Comparison of ENCODE assay signal across 29 cellular contexts in the genomic region with DNA sequence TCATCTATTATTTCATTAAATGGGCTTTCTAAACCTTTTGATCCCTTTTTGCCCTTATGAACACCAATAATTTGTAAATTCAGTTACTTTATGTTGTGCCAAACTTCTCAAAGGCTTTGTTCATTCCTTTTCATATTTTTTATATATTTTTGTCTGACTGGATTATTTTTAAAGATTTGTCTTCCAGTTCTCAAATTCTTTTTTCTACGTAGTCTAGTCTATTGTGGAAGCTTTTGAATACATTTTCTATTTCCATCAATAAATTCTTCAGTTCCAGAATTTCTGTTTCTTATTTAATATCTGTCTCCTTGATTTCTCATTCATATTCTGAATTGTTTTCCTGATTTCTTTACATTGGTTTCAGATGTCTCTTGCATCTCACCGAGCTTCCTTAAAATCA.
"Had no signal": no experiment of that assay in that cellular context is flagged by ENCODE, and none has a peak within 500 bp of the region (broad histone marks: within the 10 kb centered on the region; RNA-seq: fewer than 3 reads in every experiment).

No MANE protein-coding gene starts in this region.

- DNase-seq: stimulated activated CD4-positive, alpha-beta T cell treated with anti-CD3 and anti-CD28 coated beads, Interleukin-2, amount 100 ng/mL, for 48 hours; stimulated activated CD4-positive, alpha-beta T cell treated with anti-CD3 and anti-CD28 coated beads, Interleukin-4, amount 100 ng/mL, for 1 hour; stimulated activated CD4-positive, alpha-beta T cell treated with anti-CD3 and anti-CD28 coated beads, Interleukin-4, amount 100 ng/mL, for 24 hours; stimulated activated CD4-positive, alpha-beta T cell treated with anti-CD3 and anti-CD28 coated beads, Interleukin-4, amount 100 ng/mL, for 4 hours; stimulated activated CD8-positive, alpha-beta memory T cell treated with anti-CD3 and anti-CD28 coated beads, Interleukin-4, amount 100 ng/mL, for 48 hours; stimulated activated naive B cell treated with anti-CD40 and anti-IgM and Interleukin-4, amounts not matched to agents 10 μg/mL and 1 μg/mL and 100 μg/mL, for 72 hours; stimulated activated naive CD4-positive, alpha-beta T cell; stimulated activated naive CD4-positive, alpha-beta T cell treated with Interleukin-2 at 50 U/mL for 16 hours; stimulated activated naive CD8-positive, alpha-beta T cell treated with anti-CD3 and anti-CD28 coated beads, Interleukin-15, amount 100 ng/mL, for 72 hours; stimulated activated naive CD8-positive, alpha-beta T cell treated with anti-CD3 and anti-CD28 coated beads, Interleukin-15, Interleukin-2, amounts not matched to agents 100 U/mL and 50 U/mL, for 24 hours; stomach; substantia nigra; testis; thyroid gland; tibial artery; transverse colon; trophoblast cell; upper lobe of left lung; upper lobe of right lung; uterus had no signal

- ATAC-seq: stimulated activated effector memory CD8-positive, alpha-beta T cell treated with anti-CD3 and anti-CD28 coated beads, Interleukin-12 subunit alpha, Interleukin-12 subunit beta, amount 100 ng/mL, for 72 hours; stimulated activated memory B cell treated with anti-CD40 and anti-IgM and Interleukin-4, amounts not matched to agents 10 μg/mL and 1 μg/mL and 100 μg/mL, for 72 hours; stimulated activated naive B cell treated with anti-CD40 and anti-IgM and Interleukin-4, amounts not matched to agents 10 μg/mL and 1 μg/mL and 100 μg/mL, for 72 hours; stimulated activated naive CD8-positive, alpha-beta T cell treated with anti-CD3 and anti-CD28 coated beads, Interleukin-15, amount 100 ng/mL, for 72 hours; stimulated activated naive CD8-positive, alpha-beta T cell treated with anti-CD3 and anti-CD28 coated beads, Interleukin-15, Interleukin-2, amounts not matched to agents 100 U/mL and 50 U/mL, for 24 hours; upper lobe of right lung had no signal

- H3K4me3 ChIP-seq: stomach, suprapubic skin, testis, thoracic aorta, thyroid gland, tibial artery, tibial nerve, transverse colon, upper lobe of left lung, upper lobe of right lung, uterus, vagina had no signal

- H3K27me3 ChIP-seq: stomach, suprapubic skin, testis, thyroid gland, tibial artery, tibial nerve, transverse colon, upper lobe of left lung, upper lobe of right lung, uterus, vagina had no signal

- FAIRE-seq: urothelium cell line had no signal

- H3K27ac Mint-ChIP-seq: stimulated activated effector memory CD8-positive, alpha-beta T cell treated with anti-CD3 and anti-CD28 coated beads, Interleukin-12 subunit alpha, Interleukin-12 subunit beta, amount 100 ng/mL, for 72 hours; stimulated activated memory B cell treated with anti-CD40 and anti-IgM and Interleukin-4, amounts not matched to agents 10 μg/mL and 1 μg/mL and 100 μg/mL, for 72 hours; stimulated activated naive B cell treated with anti-CD40 and anti-IgM and Interleukin-4, amounts not matched to agents 10 μg/mL and 1 μg/mL and 100 μg/mL, for 72 hours; stimulated activated naive CD8-positive, alpha-beta T cell treated with anti-CD3 and anti-CD28 coated beads, Interleukin-15, amount 100 ng/mL, for 72 hours; stimulated activated naive CD8-positive, alpha-beta T cell treated with anti-CD3 and anti-CD28 coated beads, Interleukin-15, Interleukin-2, amounts not matched to agents 100 ng/mL and 50 ng/mL, for 24 hours; type B pancreatic cell had no signal

- H3K36me3 Mint-ChIP-seq: stimulated activated effector memory CD8-positive, alpha-beta T cell treated with anti-CD3 and anti-CD28 coated beads, Interleukin-12 subunit alpha, Interleukin-12 subunit beta, amount 100 ng/mL, for 72 hours; stimulated activated memory B cell treated with anti-CD40 and anti-IgM and Interleukin-4, amounts not matched to agents 10 μg/mL and 1 μg/mL and 100 μg/mL, for 72 hours; stimulated activated naive B cell treated with anti-CD40 and anti-IgM and Interleukin-4, amounts not matched to agents 10 μg/mL and 1 μg/mL and 100 μg/mL, for 72 hours; type B pancreatic cell had no signal

- H3K4me3 Mint-ChIP-seq: stimulated activated effector memory CD8-positive, alpha-beta T cell treated with anti-CD3 and anti-CD28 coated beads, Interleukin-12 subunit alpha, Interleukin-12 subunit beta, amount 100 ng/mL, for 72 hours; stimulated activated memory B cell treated with anti-CD40 and anti-IgM and Interleukin-4, amounts not matched to agents 10 μg/mL and 1 μg/mL and 100 μg/mL, for 72 hours; stimulated activated naive B cell treated with anti-CD40 and anti-IgM and Interleukin-4, amounts not matched to agents 10 μg/mL and 1 μg/mL and 100 μg/mL, for 72 hours; stimulated activated naive CD8-positive, alpha-beta T cell treated with anti-CD3 and anti-CD28 coated beads, Interleukin-15, amount 100 ng/mL, for 72 hours; stimulated activated naive CD8-positive, alpha-beta T cell treated with anti-CD3 and anti-CD28 coated beads, Interleukin-15, Interleukin-2, amounts not matched to agents 100 ng/mL and 50 ng/mL, for 24 hours; type B pancreatic cell had no signal

- H3K4me1 ChIP-seq: stomach, suprapubic skin, testis, thyroid gland, tibial artery, tibial nerve, transverse colon, upper lobe of left lung, upper lobe of right lung, uterus, vagina had no signal

- H3K9me3 ChIP-seq: testis, thyroid gland had no signal

- H3K36me3 ChIP-seq: stomach, suprapubic skin, thoracic aorta, thyroid gland, tibial artery, transverse colon, upper lobe of left lung, upper lobe of right lung, uterus, vagina had no signal

- H3K4me1 Mint-ChIP-seq: stimulated activated effector memory CD8-positive, alpha-beta T cell treated with anti-CD3 and anti-CD28 coated beads, Interleukin-12 subunit alpha, Interleukin-12 subunit beta, amount 100 ng/mL, for 72 hours; stimulated activated memory B cell treated with anti-CD40 and anti-IgM and Interleukin-4, amounts not matched to agents 10 μg/mL and 1 μg/mL and 100 μg/mL, for 72 hours; stimulated activated naive B cell treated with anti-CD40 and anti-IgM and Interleukin-4, amounts not matched to agents 10 μg/mL and 1 μg/mL and 100 μg/mL, for 72 hours; stimulated activated naive CD8-positive, alpha-beta T cell treated with anti-CD3 and anti-CD28 coated beads, Interleukin-15, amount 100 ng/mL, for 72 hours had no signal

- H3K27me3 Mint-ChIP-seq: stimulated activated naive B cell treated with anti-CD40 and anti-IgM and Interleukin-4, amounts not matched to agents 10 μg/mL and 1 μg/mL and 100 μg/mL, for 72 hours; stimulated activated naive CD8-positive, alpha-beta T cell treated with anti-CD3 and anti-CD28 coated beads, Interleukin-15, amount 100 ng/mL, for 72 hours; type B pancreatic cell had no signal

- H3K27ac ChIP-seq: stomach, suprapubic skin, testis, thoracic aorta, thyroid gland, tibial artery, tibial nerve, transverse colon, upper lobe of left lung, upper lobe of right lung, uterus, vagina had no signal
